Comparison of ENCODE assay signal across 15 cellular contexts in the genomic region with DNA sequence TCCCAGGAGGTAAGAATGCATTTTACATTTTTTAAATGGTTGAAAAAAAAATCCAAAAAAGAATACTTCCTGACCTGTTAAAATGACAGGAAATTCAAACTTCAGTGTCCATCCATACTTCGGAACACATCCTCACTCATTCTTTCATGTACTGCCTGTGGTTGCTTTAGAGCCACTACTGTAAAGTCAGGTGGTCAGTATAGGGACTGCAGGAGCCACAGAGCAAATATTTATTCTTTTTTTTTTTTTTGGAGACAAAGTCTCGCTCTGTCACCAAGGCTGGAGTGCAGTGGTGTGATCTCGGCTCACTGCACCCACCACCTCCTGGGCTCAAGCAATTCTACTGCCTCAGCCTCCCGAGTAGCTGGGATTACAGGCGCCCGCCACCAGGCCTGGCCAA.
A peak's percentile ranks its signal among the peaks of the same experiment; 100 is the strongest.
DNase-seq lines count a peak whose midpoint lies in the region; FAIRE-seq and TF ChIP-seq lines count a peak whose summit lies in the region.
"Had no signal": no experiment of that assay in that cellular context is flagged by ENCODE, and none has a peak within 500 bp of the region (broad histone marks: within the 10 kb centered on the region; RNA-seq: fewer than 3 reads in every experiment).

No MANE protein-coding gene starts in this region.

- H3K27ac Mint-ChIP-seq in HFFc6, result no peak overlapping the region
- no peak overlapping the region for H3K27ac Mint-ChIP-seq in MCF 10A (ENCODE audit: low read depth, unreplicated experiment)
- H3K27ac Mint-ChIP-seq: CD4-positive, CD25-positive, alpha-beta regulatory T cell had no signal

- WGBS in esophagus muscularis mucosa, result 93% methylated on average over 6 of the region's 6 CpGs

- no peaks in the 10 kb centered on the region for H3K27me3 ChIP-seq in esophagus muscularis mucosa
- H3K27me3 ChIP-seq: BLaER1 treated with 17β-estradiol and CSF1 and Interleukin-3, amounts not matched to agents 10 nM and 100 nM had no signal

- H3K36me3 Mint-ChIP-seq in HFFc6 (ENCODE audit: low read depth), result peaks cover 54% of the 10 kb centered on the region
- H3K36me3 Mint-ChIP-seq in MCF 10A (ENCODE audit: insufficient read depth, unreplicated experiment), result peaks cover 75% of the 10 kb centered on the region

- intact Hi-C loops in esophagus muscularis mucosa (cut with DNase I) (no loop called here), MCF 10A (cut with micrococcal nuclease) (no loop called here)

- H3K4me1 ChIP-seq in esophagus muscularis mucosa, result peaks cover 0 to 27% (median 25%) of the 10 kb centered on the region in 4 donors
- H3K4me1 ChIP-seq: BLaER1 treated with 17β-estradiol and CSF1 and Interleukin-3, amounts not matched to agents 10 nM and 100 nM; HAP-1 had no signal

- H3K9me3 Mint-ChIP-seq in HFFc6 (no peaks in the 10 kb centered on the region), MCF 10A (ENCODE audit: unreplicated experiment) (no peaks in the 10 kb centered on the region)

- no peak for FAIRE-seq in urothelium cell line (lab: Jason Lieb, UNC)
- FAIRE-seq: GM12892, H1 had no signal

- no peaks in the 10 kb centered on the region for H3K9me3 ChIP-seq in esophagus muscularis mucosa
- H3K9me3 ChIP-seq: BLaER1 treated with 17β-estradiol and CSF1 and Interleukin-3, amounts not matched to agents 10 nM and 100 nM; HAP-1 had no signal

- no peak overlapping the region for H3K4me3 Mint-ChIP-seq in HFFc6
- H3K4me3 Mint-ChIP-seq in MCF 10A (ENCODE audit: unreplicated experiment), result no peak overlapping the region
- H3K4me3 Mint-ChIP-seq: CD4-positive, CD25-positive, alpha-beta regulatory T cell had no signal

- POLR2A ChIA-PET in MCF 10A (lab: Yijun Ruan, JAX), result no interaction called here

- CTCF ChIA-PET in MCF 10A (lab: Yijun Ruan, JAX), result no interaction called here

- H3K4me3 ChIP-seq in esophagus muscularis mucosa, result no peak overlapping the region
- H3K4me3 ChIP-seq: BLaER1 treated with 17β-estradiol and CSF1 and Interleukin-3, amounts not matched to agents 10 nM and 100 nM; HAP-1 had no signal

- peaks cover 43% of the 10 kb centered on the region for H3K4me1 Mint-ChIP-seq in HFFc6 (ENCODE audit: low read depth)
- peaks cover 43% of the 10 kb centered on the region for H3K4me1 Mint-ChIP-seq in MCF 10A (ENCODE audit: insufficient read depth, unreplicated experiment)

- H3K27ac ChIP-seq in esophagus muscularis mucosa (replicated peaks in 1 of 4), result no peak overlapping the region
- H3K27ac ChIP-seq: BLaER1 treated with 17β-estradiol and CSF1 and Interleukin-3, amounts not matched to agents 10 nM and 100 nM had no signal

- TF ChIP-seq CTCF in HFFc6 (IDR thresholded peaks at IDR 0.05), result peak; percentile 25
- no peak for TF ChIP-seq CTCF in esophagus muscularis mucosa (IDR thresholded peaks at IDR 0.05)
- TF ChIP-seq CTCF in MCF 10A (IDR thresholded peaks at IDR 0.05; ENCODE audit: unreplicated experiment), result no peak

- peaks cover 0 to 19% (median 3%) of the 10 kb centered on the region in 4 donors for H3K36me3 ChIP-seq in esophagus muscularis mucosa

- TF ChIP-seq POLR2A in esophagus muscularis mucosa (IDR thresholded peaks at IDR 0.05; ENCODE audit: low read depth), result no peak

- no peak for TF ChIP-seq EP300 in esophagus muscularis mucosa (IDR thresholded peaks at IDR 0.05)

- no TSS peak for BruUV-seq in MCF 10A (replicated peaks; lab: Mats Ljungman, UMichigan)

- peak; percentile 63 for DNase-seq in DMS53 (lab: John Stamatoyannopoulos, UW)
- DNase-seq in HFFc6, result no peak
- peak; percentile 3 for DNase-seq in esophagus muscularis mucosa (ENCODE audit: extremely low spot score)
- DNase-seq in mucosa of gallbladder (ENCODE audit: low spot score), result peak; percentile 6
- DNase-seq in MCF 10A (ENCODE audit: unreplicated experiment), result no peak
- DNase-seq in amniotic stem cell (lab: John Stamatoyannopoulos, UW), result no peak
- no peak for DNase-seq in urothelium cell line (ENCODE audit: low spot score)
- DNase-seq: ACHN; CD4-positive, CD25-positive, alpha-beta regulatory T cell; DND-41; GDM1 had no signal

- H3K27me3 Mint-ChIP-seq in HFFc6 (ENCODE audit: insufficient read depth), result peaks cover 8% of the 10 kb centered on the region
- H3K27me3 Mint-ChIP-seq in MCF 10A (ENCODE audit: insufficient read depth, unreplicated experiment), result no peaks in the 10 kb centered on the region
- H3K27me3 Mint-ChIP-seq: CD4-positive, CD25-positive, alpha-beta regulatory T cell had no signal

Comparison
In these comparisons a context has a peak if more than half of its experiments do, and no peak if none do; other contexts are left out.
1. DNase-seq: peak in DMS53 (single experiment), esophagus muscularis mucosa (single experiment) and mucosa of gallbladder (single experiment); none in HFFc6 (single experiment), MCF 10A (single experiment), amniotic stem cell (single experiment) and urothelium cell line (single experiment).